Comparison of ENCODE assay signal across 22 cellular contexts in the genomic region with DNA sequence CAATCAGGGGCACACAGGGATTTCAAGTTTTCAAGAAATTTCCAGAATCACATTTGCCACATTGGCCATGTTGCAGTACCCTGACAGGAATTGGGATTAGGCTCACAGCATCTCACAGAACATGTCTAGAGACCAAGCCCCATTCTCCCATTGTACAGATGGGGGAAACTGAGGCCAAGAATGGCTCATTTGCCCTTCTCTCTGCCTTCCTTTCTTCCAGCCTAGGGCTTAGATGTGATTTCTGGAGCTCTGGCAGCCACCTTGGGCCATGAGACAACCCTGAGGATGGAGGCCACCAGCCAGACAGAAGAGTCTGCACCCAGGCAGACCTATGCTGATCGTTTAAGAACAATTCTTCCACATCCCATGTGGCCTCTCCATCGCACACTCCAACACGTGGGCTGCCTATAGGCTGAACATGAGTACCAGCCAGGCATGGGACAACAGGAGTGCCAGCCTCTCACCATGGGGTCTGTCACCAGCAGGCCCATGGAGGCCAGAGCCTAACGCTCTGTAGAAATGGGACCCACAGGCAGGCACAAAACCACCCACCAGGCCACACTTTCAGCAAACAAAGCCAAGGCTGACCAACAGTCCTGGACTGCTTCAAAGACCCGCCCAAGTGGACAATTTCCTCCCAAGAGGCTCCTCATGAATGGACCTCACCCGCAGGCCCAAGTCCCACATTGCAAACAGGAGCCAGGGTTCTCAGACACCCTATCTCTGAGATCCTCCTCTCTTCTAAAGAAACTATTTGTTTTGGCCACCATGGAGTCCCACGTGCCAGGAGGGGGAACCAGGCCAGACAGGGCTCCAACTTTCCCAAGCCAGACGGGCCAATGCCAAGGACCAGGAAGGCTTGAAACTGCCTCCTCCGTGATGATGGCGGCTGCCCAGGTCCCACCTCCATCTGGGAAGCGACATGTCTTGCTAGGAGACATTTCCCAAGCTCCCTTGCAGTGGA. TPM values are rescaled to one million over a fixed set of nuclear protein-coding genes. Genes with fewer than 3 reads are reported as not detected.
DNase-seq lines count a peak whose midpoint lies in the region; ATAC-seq and TF ChIP-seq lines count a peak whose summit lies in the region.
"Had no signal": no experiment of that assay in that cellular context is flagged by ENCODE, and none has a peak within 500 bp of the region (broad histone marks: within the 10 kb centered on the region; RNA-seq: fewer than 3 reads in every experiment).

No MANE protein-coding gene starts in this region.

- peaks cover 39% of the 10 kb centered on the region for H3K36me3 Mint-ChIP-seq in osteocyte (ENCODE audit: unreplicated experiment)
- H3K36me3 Mint-ChIP-seq: immature natural killer cell, naive B cell had no signal

- H3K27me3 ChIP-seq in right atrium auricular region (no peaks in the 10 kb centered on the region), osteoblast (ENCODE audit: insufficient read depth, low read length) (no peaks in the 10 kb centered on the region)
- H3K27me3 ChIP-seq: transverse colon had no signal

- H3K27ac Mint-ChIP-seq in osteocyte (ENCODE audit: unreplicated experiment), result no peak overlapping the region
- H3K27ac Mint-ChIP-seq: B cell had no signal

- H4K20me1 ChIP-seq in osteoblast (ENCODE audit: insufficient read depth, low read length), result peaks cover 21% of the 10 kb centered on the region

- intact Hi-C loops in Right ventricle myocardium superior (cut with DNase I) (no loop called here), left ventricle myocardium superior (cut with micrococcal nuclease) (no loop called here)

- H3K9me3 ChIP-seq in right atrium auricular region (no peaks in the 10 kb centered on the region), osteoblast (ENCODE audit: low read depth, low read length) (no peaks in the 10 kb centered on the region)
- H3K9me3 ChIP-seq: transverse colon had no signal

- no peaks in the 10 kb centered on the region for H3K9me3 Mint-ChIP-seq in osteocyte (ENCODE audit: unreplicated experiment)
- H3K9me3 Mint-ChIP-seq: immature natural killer cell had no signal

- no peak overlapping the region for H3K4me3 Mint-ChIP-seq in osteocyte (ENCODE audit: unreplicated experiment)
- H3K4me3 Mint-ChIP-seq: B cell, immature natural killer cell, naive B cell had no signal

- peaks cover 4% of the 10 kb centered on the region for H3K4me1 Mint-ChIP-seq in osteocyte (ENCODE audit: unreplicated experiment)
- H3K4me1 Mint-ChIP-seq: B cell, immature natural killer cell had no signal

- TF ChIP-seq CTCF in right atrium auricular region (IDR thresholded peaks at IDR 0.05) (no peak), osteoblast (IDR thresholded peaks at IDR 0.05; ENCODE audit: extremely low read depth, low read depth, low read length) (no peak), osteocyte (IDR thresholded peaks at IDR 0.05) (no peak)

- H3K27ac ChIP-seq in right atrium auricular region (no peak overlapping the region), osteoblast (ENCODE audit: low read depth, low read length) (no peak overlapping the region)
- H3K27ac ChIP-seq: parathyroid adenoma, transverse colon had no signal

- H3K4me3 ChIP-seq in right atrium auricular region, result no peak overlapping the region
- no peak overlapping the region for H3K4me3 ChIP-seq in osteoblast (ENCODE audit: insufficient read depth, low read length)
- H3K4me3 ChIP-seq: transverse colon had no signal

- ATAC-seq in Right ventricle myocardium superior (ENCODE audit: poor library complexity), result peak; percentile 13
- peak; percentile 11 for ATAC-seq in left ventricle myocardium superior

- H3K27me3 Mint-ChIP-seq in osteocyte (ENCODE audit: unreplicated experiment), result no peaks in the 10 kb centered on the region
- H3K27me3 Mint-ChIP-seq: B cell, naive B cell had no signal

- H2AFZ ChIP-seq in osteoblast (ENCODE audit: low read length), result no peak overlapping the region
- H2AFZ ChIP-seq: parathyroid adenoma had no signal

- H3K4me2 ChIP-seq in osteoblast (ENCODE audit: insufficient read depth, low read length), result no peak overlapping the region

- H3K36me3 ChIP-seq in right atrium auricular region, result peaks cover 61% of the 10 kb centered on the region
- peaks cover 56% of the 10 kb centered on the region for H3K36me3 ChIP-seq in osteoblast (ENCODE audit: insufficient read depth, low read length)

- in situ Hi-C loops in KBM-7 (cut with MboI; ENCODE audit: low pct_unique_long_range_greater_than_20kb, low sequenced_read_pairs), result no loop called here

- DNase-seq in Right ventricle myocardium superior, result peak; percentile 49
- no peak for DNase-seq in right atrium auricular region (ENCODE audit: low spot score)
- DNase-seq in left ventricle myocardium superior, result peak; percentile 38
- peak; percentile 93 for DNase-seq in osteoblast (ENCODE audit: insufficient read length, low spot score, missing footprints)
- no peak for DNase-seq in NCI-H2196 treated with DMSO at 0.1 percent for 48 hours (lab: John Stamatoyannopoulos, UW; ENCODE audit: unreplicated experiment)
- DNase-seq in KBM-7, result no peak
- no peak for DNase-seq in NCI-H82 treated with DMSO at 0.1 percent for 48 hours (lab: John Stamatoyannopoulos, UW; ENCODE audit: unreplicated experiment)
- no peak for DNase-seq in osteocyte (ENCODE audit: extremely low spot score, unreplicated experiment)
- DNase-seq: 8988T; activated CD8-positive, alpha-beta memory T cell treated with anti-CD3 and anti-CD28 coated beads for 24 hours; activated naive CD4-positive, alpha-beta T cell treated with anti-CD3 and anti-CD28 coated beads, Interleukin-2, amount 50 U/mL, for 16 hours; activated T-cell treated with anti-CD3 and anti-CD28 coated beads, Interleukin-2, amount 50 U/mL, for 48 hours; Caco-2; immature natural killer cell; naive B cell; NCI-H1417 treated with DMSO at 0.1 percent for 48 hours; NCI-H2107; NCI-H524 treated with DMSO at 0.1 percent for 48 hours; stimulated activated naive CD4-positive, alpha-beta T cell treated with Interleukin-2 at 50 U/mL for 16 hours; transverse colon had no signal

- peaks cover 23% of the 10 kb centered on the region for H3K79me2 ChIP-seq in osteoblast (ENCODE audit: insufficient read depth, low read length)
- H3K79me2 ChIP-seq: parathyroid adenoma had no signal

- H3K4me1 ChIP-seq in right atrium auricular region (peaks cover 0 to 9% of the 10 kb centered on the region in 2 donors), osteoblast (ENCODE audit: insufficient read depth, low read length) (no peaks in the 10 kb centered on the region)
- H3K4me1 ChIP-seq: parathyroid adenoma had no signal

RNA-seq across cellular contexts. Expression of a gene that starts 20.7 kb away (rescaled TPM):
- total RNA-seq in Right ventricle myocardium superior (34.5 TPM), right atrium auricular region (10 to 100 TPM; 31.8 to 34.2 TPM), left ventricle myocardium superior (32.7 TPM), osteoblast (32.6 and 35.9 TPM in 2 replicates), osteocyte (92.0 and 93.6 TPM in 2 replicates)

Comparison
In these comparisons a context has a peak if more than half of its experiments do, and no peak if none do; other contexts are left out.
1. DNase-seq: peak in Right ventricle myocardium superior (single experiment), left ventricle myocardium superior (single experiment) and osteoblast (single experiment); none in right atrium auricular region (single experiment), NCI-H2196 treated with DMSO at 0.1 percent for 48 hours (single experiment), KBM-7 (single experiment), NCI-H82 treated with DMSO at 0.1 percent for 48 hours (single experiment) and osteocyte (single experiment).